Comparison of ENCODE assay signal across 8 cellular contexts in genomic region chr17:43125133-43125966, GRCh38. TPM values are rescaled to one million over a fixed set of nuclear protein-coding genes. Genes with fewer than 3 reads are reported as not detected.
DNase-seq lines count a peak whose midpoint lies in the region; ATAC-seq and TF ChIP-seq lines count a peak whose summit lies in the region.

TSS of gene BRCA1 (minus strand) at chr17:43125364. CDS start at chr17:43124096, 1,268 bp downstream.

- DNase-seq in GM23338 (ENCODE audit: low spot score) (peak; percentile 100), LHCN-M2 (ENCODE audit: low read depth) (peak; percentile 99), RPMI8226 (peak; percentile 99), fibroblast of mammary gland (ENCODE audit: low read depth) (peak; percentile 99)
- DNase-seq in activated T-helper 1 cell treated with anti-CD3 and anti-CD28 coated beads, Interleukin-2, amount 50 U/mL, for 16 hours (ENCODE audit: low read depth in 1 of 2, low spot score in 1 of 2), result peak; percentile 85 to 87
- DNase-seq in naive thymus-derived CD8-positive, alpha-beta T cell, result peak; percentile 78 to 97 (median 92)
- DNase-seq in stimulated activated naive CD4-positive, alpha-beta T cell (lab: John Stamatoyannopoulos, UW), result peak; percentile 81 to 97 (median 93)

- peak within 1 kb of the TSS; percentile 97 for H3K27ac Mint-ChIP-seq in GM23338
- peak within 1 kb of the TSS; percentile 89 to 98 (median 96) for H3K27ac Mint-ChIP-seq in naive thymus-derived CD8-positive, alpha-beta T cell

- H3K27me3 Mint-ChIP-seq in GM23338 (ENCODE audit: insufficient read depth, low read depth, poor library complexity), result peaks cover 22% of the 10 kb centered on the region
- H3K27me3 Mint-ChIP-seq in naive thymus-derived CD8-positive, alpha-beta T cell, result no peaks in the 10 kb centered on the region

- H3K9me3 Mint-ChIP-seq in GM23338, result peaks cover 10% of the 10 kb centered on the region
- H3K9me3 Mint-ChIP-seq in naive thymus-derived CD8-positive, alpha-beta T cell, result no peaks in the 10 kb centered on the region

- peaks cover 3% of the 10 kb centered on the region; the same call in 1 of the 2 replicates for H3F3A ChIP-seq in DOHH2 (ENCODE audit: control insufficient read depth, insufficient read depth)
- H3F3A ChIP-seq in GM23338 (replicated peaks; ENCODE audit: low read depth), result 0 out of 2 replicates have a peak, but pooled peaks cover 3% of the 10 kb centered on the region

- H3K36me3 ChIP-seq in DOHH2 (ENCODE audit: control insufficient read depth, low read length), result peaks cover 56% of the 10 kb centered on the region
- H3K36me3 ChIP-seq in GM23338 (ENCODE audit: insufficient read depth), result peaks cover 4% of the 10 kb centered on the region; the same call in 1 of the 2 replicates

- H3K36me3 Mint-ChIP-seq in GM23338 (ENCODE audit: low read depth), result peaks cover 40% of the 10 kb centered on the region
- peaks cover 0 to 14% (median 9%) of the 10 kb centered on the region in 3 donors for H3K36me3 Mint-ChIP-seq in naive thymus-derived CD8-positive, alpha-beta T cell

- H3K4me3 Mint-ChIP-seq in GM23338, result peak within 1 kb of the TSS; percentile 96
- peak within 1 kb of the TSS; percentile 91 to 99 (median 97) for H3K4me3 Mint-ChIP-seq in naive thymus-derived CD8-positive, alpha-beta T cell

- H3K79me2 ChIP-seq in DOHH2 (ENCODE audit: control insufficient read depth, low read length), result peaks cover 82% of the 10 kb centered on the region
- peaks cover 26% of the 10 kb centered on the region for H3K79me2 ChIP-seq in GM23338 (replicated peaks; ENCODE audit: insufficient read depth)

- H3K27ac ChIP-seq in DOHH2 (ENCODE audit: low read depth, low read length) (peak within 1 kb of the TSS; percentile 86), GM23338 (ENCODE audit: low read depth) (peak within 1 kb of the TSS; percentile 79)

- H3K27me3 ChIP-seq in DOHH2 (ENCODE audit: control insufficient read depth, low read length) (no peaks in the 10 kb centered on the region), GM23338 (ENCODE audit: insufficient read depth) (no peaks in the 10 kb centered on the region)

- no peak for TF ChIP-seq CTCF in DOHH2 (IDR thresholded peaks at IDR 0.05; ENCODE audit: low read depth, low read length, poor library complexity, severe bottlenecking)
- no peak for TF ChIP-seq CTCF in GM23338 (conservative IDR thresholded peaks at IDR 0.05; ENCODE audit: low read depth in 2 of 2)
- TF ChIP-seq CTCF in fibroblast of mammary gland (conservative IDR thresholded peaks at IDR 0.05; ENCODE audit: control insufficient read depth, insufficient read depth, low read depth, low read length), result no peak

- H3K4me2 ChIP-seq in DOHH2 (ENCODE audit: low read length) (peak within 1 kb of the TSS; percentile 75), GM23338 (peak within 1 kb of the TSS; percentile 95)

- H3K4me3 ChIP-seq in DOHH2 (ENCODE audit: low read length) (peak within 1 kb of the TSS; percentile 79), GM23338 (peak within 1 kb of the TSS; percentile 65), fibroblast of mammary gland (ENCODE audit: control insufficient read depth, low read depth, low read length) (peak within 1 kb of the TSS; percentile 98)

- peak within 1 kb of the TSS; percentile 45 for H2AFZ ChIP-seq in GM23338

- peak; percentile 95 for ATAC-seq in GM23338
- peak; percentile 99 for ATAC-seq in naive thymus-derived CD8-positive, alpha-beta T cell

- H3K4me1 Mint-ChIP-seq in GM23338, result peaks cover 8% of the 10 kb centered on the region
- peaks cover 16 to 37% (median 32%) of the 10 kb centered on the region in 4 donors for H3K4me1 Mint-ChIP-seq in naive thymus-derived CD8-positive, alpha-beta T cell

- H4K20me1 ChIP-seq in DOHH2 (ENCODE audit: control insufficient read depth, insufficient read depth, low read depth, low read length), result no peaks in the 10 kb centered on the region
- no peaks in the 10 kb centered on the region; the same call in 1 of the 2 replicates for H4K20me1 ChIP-seq in GM23338 (replicated peaks; ENCODE audit: insufficient read depth)

- no peaks in the 10 kb centered on the region for H3K9me3 ChIP-seq in DOHH2 (ENCODE audit: control insufficient read depth, insufficient read depth, low read length)

- H3K4me1 ChIP-seq in DOHH2 (ENCODE audit: control insufficient read depth, low read length) (peaks cover 30% of the 10 kb centered on the region), GM23338 (ENCODE audit: insufficient read depth) (no peaks in the 10 kb centered on the region)

- POLR2A ChIA-PET in naive thymus-derived CD8-positive, alpha-beta T cell (lab: Charles Lee), result interaction anchor here (0.8 to 2.0 kb wide), 7 partner anchors 43 to 243 kb away, joined by 3 to 10 read pairs (median 5); partner anchors contain the start of genes NBR1, RPL27 and TMEM106A

- no peaks in the 10 kb centered on the region for H3K9me2 ChIP-seq in DOHH2 (replicated peaks; ENCODE audit: control insufficient read depth, low read length)
- no peaks in the 10 kb centered on the region for H3K9me2 ChIP-seq in GM23338 (ENCODE audit: insufficient read depth)

TF ChIP-seq in GM23338, 12 proteins besides CTCF, POLR2A, EP300 and RAD21 (continues in another document):
- peak; percentile 54; the same call in 1 of the 2 replicates for TF ChIP-seq ETS1 (IDR thresholded peaks at IDR 0.05)
- TF ChIP-seq ZNF331 (CRISPR knock-in tag; IDR thresholded peaks at IDR 0.05; ENCODE audit: low read depth), result no peak
- no peak for TF ChIP-seq ZNF114 (CRISPR knock-in tag; IDR thresholded peaks at IDR 0.05)
- peak; percentile 96 for TF ChIP-seq CREB1 (CRISPR knock-in tag; IDR thresholded peaks at IDR 0.05; ENCODE audit: low read depth)
- peak; percentile 79 for TF ChIP-seq POLR2AphosphoS5 (IDR thresholded peaks at IDR 0.05; ENCODE audit: low read depth)

RNA-seq across cellular contexts. Expression of gene BRCA1, which starts in this region (rescaled TPM):
- total RNA-seq in GM23338 (2014; rRNA removed; shearing (Covaris generic)), result 31.9 and 45.9 TPM in 2 replicates
- 37.8 and 43.2 TPM in 2 replicates for polyA plus RNA-seq in GM23338 (2016; fragmentation: Nextera tagmentation; extraction: Ambion mirVana)
- 41.6 and 52.5 TPM in 2 replicates for total RNA-seq in LHCN-M2 (2014; rRNA removed)
- 7.0 TPM for polyA plus RNA-seq in LHCN-M2 (2012)
- 1 to 10 TPM; 5.8 to 6.2 TPM for total RNA-seq in naive thymus-derived CD8-positive, alpha-beta T cell
- polyA plus RNA-seq in naive thymus-derived CD8-positive, alpha-beta T cell, result 1 to 10 TPM in 2 of 3 donors, under 1 TPM in 1; 0.35 to 1.8 (median 1.2) TPM

Comparison
In these comparisons a context has a peak if more than half of its experiments do, and no peak if none do; other contexts are left out.
1. Peak in every context shown above with its lines: DNase-seq, ATAC-seq, H3K4me3 ChIP-seq and H3K27ac ChIP-seq.
2. RNA of gene BRCA1 (polyA plus RNA-seq): 37.8 to 43.2 TPM in GM23338; 0.35 to 1.8 TPM in naive thymus-derived CD8-positive, alpha-beta T cell; every median in the first group is over 10 times any median in the second.